ENCODE assay signal across 8 cellular contexts in genomic region chr20:45407783-45408645, GRCh38. TPM values are rescaled to one million over a fixed set of nuclear protein-coding genes. Genes with fewer than 3 reads are reported as not detected.
DNase-seq lines count a peak whose midpoint lies in the region; ATAC-seq and TF ChIP-seq lines count a peak whose summit lies in the region.

A gene with protein sequence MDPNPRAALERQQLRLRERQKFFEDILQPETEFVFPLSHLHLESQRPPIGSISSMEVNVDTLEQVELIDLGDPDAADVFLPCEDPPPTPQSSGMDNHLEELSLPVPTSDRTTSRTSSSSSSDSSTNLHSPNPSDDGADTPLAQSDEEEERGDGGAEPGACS (plus strand): TSS chr20:45408289. CDS start chr20:45408468, 179 bp downstream.

- H3K4me3 Mint-ChIP-seq in GM23338 = peak within 1 kb of the TSS; percentile 86

- peaks cover 10% of the 10 kb centered on the region for H3K4me1 Mint-ChIP-seq in GM23338

- H4K20me1 ChIP-seq in GM23338 (replicated peaks; ENCODE audit: insufficient read depth) = no peaks in the 10 kb centered on the region; the same call in 1 of the 2 replicates

- peaks cover 11% of the 10 kb centered on the region; the same call in 1 of the 2 replicates for H3F3A ChIP-seq in GM23338 (replicated peaks; ENCODE audit: low read depth)

- intact Hi-C loops in Right ventricle myocardium superior (cut with DNase I) (no loop called here), ovary (cut with DNase I) (loop anchor here in 1 of 4 donors (2.0 to 5.0 kb wide), 2 partner anchors 45 to 544 kb away; partner anchors contain the start of gene SYS1)

- 86 to 92% (median 89%) methylated on average over 21 of the region's 21 CpGs for WGBS in ovary, 3 donors

- H2AFZ ChIP-seq in GM23338 = peak within 1 kb of the TSS; percentile 90

- peaks cover 36% of the 10 kb centered on the region for H3K27me3 ChIP-seq in GM23338 (ENCODE audit: insufficient read depth)
- no peaks in the 10 kb centered on the region for H3K27me3 ChIP-seq in ovary

- peaks cover 21% of the 10 kb centered on the region for H3K36me3 Mint-ChIP-seq in GM23338 (ENCODE audit: low read depth)
- peaks cover 5 to 6% of the 10 kb centered on the region in 2 donors for H3K36me3 Mint-ChIP-seq in activated naive CD4-positive, alpha-beta T cell treated with anti-CD3 and anti-CD28 coated beads, Interleukin-2, amount 50 U/mL, for 72 hours

- DNase-seq in GM23338 (ENCODE audit: low spot score) (no peak), Right ventricle myocardium superior (peak; percentile 63), ovary (no peak), NCI-H526 treated with DMSO at 0.1 percent for 48 hours (lab: John Stamatoyannopoulos, UW) (no peak), NCI-H82 (lab: John Stamatoyannopoulos, UW) (no peak)
- DNase-seq in activated naive CD4-positive, alpha-beta T cell treated with anti-CD3 and anti-CD28 coated beads, Interleukin-2, amount 50 U/mL, for 72 hours (ENCODE audit: low spot score in 2 of 2) = no peak

- H3K4me1 ChIP-seq in GM23338 (ENCODE audit: insufficient read depth) (peaks cover 11% of the 10 kb centered on the region; the same call in 1 of the 2 replicates), ovary (ENCODE audit: insufficient read depth) (peaks cover 3% of the 10 kb centered on the region)

- TF ChIP-seq CTCF in GM23338 (conservative IDR thresholded peaks at IDR 0.05; ENCODE audit: low read depth in 2 of 2) (no peak), ovary (IDR thresholded peaks at IDR 0.05) (no peak)

- H3K27ac ChIP-seq in GM23338 (ENCODE audit: low read depth) (no peak within 1 kb of the TSS), ovary (peak within 1 kb of the TSS; percentile 58 to 63)

- no peaks in the 10 kb centered on the region for H3K9me3 Mint-ChIP-seq in GM23338
- no peaks in the 10 kb centered on the region for H3K9me3 Mint-ChIP-seq in activated naive CD4-positive, alpha-beta T cell treated with anti-CD3 and anti-CD28 coated beads, Interleukin-2, amount 50 U/mL, for 72 hours

- no peak for TF ChIP-seq EP300 in ovary (IDR thresholded peaks at IDR 0.05)

- TF ChIP-seq POLR2A in ovary (IDR thresholded peaks at IDR 0.05) = no peak

- H3K9me3 ChIP-seq in ovary = no peaks in the 10 kb centered on the region

- H3K9me2 ChIP-seq in GM23338 (ENCODE audit: insufficient read depth) = no peaks in the 10 kb centered on the region

- ATAC-seq in GM23338 (no peak), Right ventricle myocardium superior (ENCODE audit: poor library complexity) (peak; percentile 69), HG03095 (IDR thresholded peaks at IDR 0.05; ENCODE audit: unreplicated experiment) (no peak), HG02981 (IDR thresholded peaks at IDR 0.05; ENCODE audit: unreplicated experiment) (no peak)
- peak in 1 of 2 donors; percentile 29 for ATAC-seq in activated naive CD4-positive, alpha-beta T cell treated with anti-CD3 and anti-CD28 coated beads, Interleukin-2, amount 50 U/mL, for 72 hours

- H3K27me3 Mint-ChIP-seq in GM23338 (ENCODE audit: insufficient read depth, low read depth, poor library complexity) = peaks cover 28% of the 10 kb centered on the region

- H3K27ac Mint-ChIP-seq in GM23338 = no peak within 1 kb of the TSS
- H3K27ac Mint-ChIP-seq in activated naive CD4-positive, alpha-beta T cell treated with anti-CD3 and anti-CD28 coated beads, Interleukin-2, amount 50 U/mL, for 72 hours = peak within 1 kb of the TSS in 1 of 2 donors; percentile 92

- peak within 1 kb of the TSS; percentile 95 for H3K4me3 ChIP-seq in GM23338
- peak within 1 kb of the TSS; percentile 51 for H3K4me3 ChIP-seq in ovary

- H3K4me2 ChIP-seq in GM23338 = peak within 1 kb of the TSS; percentile 97

- H3K36me3 ChIP-seq in GM23338 (ENCODE audit: insufficient read depth) (peaks cover 8% of the 10 kb centered on the region), ovary (no peaks in the 10 kb centered on the region)

- H3K79me2 ChIP-seq in GM23338 (replicated peaks; ENCODE audit: insufficient read depth) = peaks cover 9% of the 10 kb centered on the region

TF ChIP-seq in GM23338, 12 proteins besides CTCF, POLR2A, EP300 and RAD21:
- TF ChIP-seq ZNF114 (CRISPR knock-in tag; IDR thresholded peaks at IDR 0.05) (no peak), STAT1 (IDR thresholded peaks at IDR 0.05; ENCODE audit: unreplicated experiment) (no peak), CREB1 (CRISPR knock-in tag; IDR thresholded peaks at IDR 0.05; ENCODE audit: low read depth) (no peak)
- TF ChIP-seq, protein P1, sequence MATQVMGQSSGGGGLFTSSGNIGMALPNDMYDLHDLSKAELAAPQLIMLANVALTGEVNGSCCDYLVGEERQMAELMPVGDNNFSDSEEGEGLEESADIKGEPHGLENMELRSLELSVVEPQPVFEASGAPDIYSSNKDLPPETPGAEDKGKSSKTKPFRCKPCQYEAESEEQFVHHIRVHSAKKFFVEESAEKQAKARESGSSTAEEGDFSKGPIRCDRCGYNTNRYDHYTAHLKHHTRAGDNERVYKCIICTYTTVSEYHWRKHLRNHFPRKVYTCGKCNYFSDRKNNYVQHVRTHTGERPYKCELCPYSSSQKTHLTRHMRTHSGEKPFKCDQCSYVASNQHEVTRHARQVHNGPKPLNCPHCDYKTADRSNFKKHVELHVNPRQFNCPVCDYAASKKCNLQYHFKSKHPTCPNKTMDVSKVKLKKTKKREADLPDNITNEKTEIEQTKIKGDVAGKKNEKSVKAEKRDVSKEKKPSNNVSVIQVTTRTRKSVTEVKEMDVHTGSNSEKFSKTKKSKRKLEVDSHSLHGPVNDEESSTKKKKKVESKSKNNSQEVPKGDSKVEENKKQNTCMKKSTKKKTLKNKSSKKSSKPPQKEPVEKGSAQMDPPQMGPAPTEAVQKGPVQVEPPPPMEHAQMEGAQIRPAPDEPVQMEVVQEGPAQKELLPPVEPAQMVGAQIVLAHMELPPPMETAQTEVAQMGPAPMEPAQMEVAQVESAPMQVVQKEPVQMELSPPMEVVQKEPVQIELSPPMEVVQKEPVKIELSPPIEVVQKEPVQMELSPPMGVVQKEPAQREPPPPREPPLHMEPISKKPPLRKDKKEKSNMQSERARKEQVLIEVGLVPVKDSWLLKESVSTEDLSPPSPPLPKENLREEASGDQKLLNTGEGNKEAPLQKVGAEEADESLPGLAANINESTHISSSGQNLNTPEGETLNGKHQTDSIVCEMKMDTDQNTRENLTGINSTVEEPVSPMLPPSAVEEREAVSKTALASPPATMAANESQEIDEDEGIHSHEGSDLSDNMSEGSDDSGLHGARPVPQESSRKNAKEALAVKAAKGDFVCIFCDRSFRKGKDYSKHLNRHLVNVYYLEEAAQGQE (IDR thresholded peaks at IDR 0.05; ENCODE audit: unreplicated experiment) = no peak
TF ChIP-seq in GM23338: peak in this region for 0.

RNA-seq across cellular contexts. Expression of the gene that starts here (rescaled TPM):
- 25.8 and 28.0 TPM in 2 replicates for total RNA-seq in GM23338 (2014; rRNA removed; shearing (Covaris generic))
- polyA plus RNA-seq in GM23338 (2016; fragmentation: Nextera tagmentation; extraction: Ambion mirVana) = 62.5 and 64.4 TPM in 2 replicates
- total RNA-seq in activated naive CD4-positive, alpha-beta T cell treated with anti-CD3 and anti-CD28 coated beads, Interleukin-2, amount 50 U/mL, for 72 hours = 10 to 100 TPM; 22.7 to 50.9 TPM
- 350 TPM for total RNA-seq in Right ventricle myocardium superior
- total RNA-seq in ovary = 10 to 100 TPM; 18.4 to 51.3 (median 31.6) TPM
- 10 to 100 TPM; 36.1 to 63.2 TPM for polyA plus RNA-seq in ovary
